18 cellular contexts compared by ENCODE assay signal in the genomic region with DNA sequence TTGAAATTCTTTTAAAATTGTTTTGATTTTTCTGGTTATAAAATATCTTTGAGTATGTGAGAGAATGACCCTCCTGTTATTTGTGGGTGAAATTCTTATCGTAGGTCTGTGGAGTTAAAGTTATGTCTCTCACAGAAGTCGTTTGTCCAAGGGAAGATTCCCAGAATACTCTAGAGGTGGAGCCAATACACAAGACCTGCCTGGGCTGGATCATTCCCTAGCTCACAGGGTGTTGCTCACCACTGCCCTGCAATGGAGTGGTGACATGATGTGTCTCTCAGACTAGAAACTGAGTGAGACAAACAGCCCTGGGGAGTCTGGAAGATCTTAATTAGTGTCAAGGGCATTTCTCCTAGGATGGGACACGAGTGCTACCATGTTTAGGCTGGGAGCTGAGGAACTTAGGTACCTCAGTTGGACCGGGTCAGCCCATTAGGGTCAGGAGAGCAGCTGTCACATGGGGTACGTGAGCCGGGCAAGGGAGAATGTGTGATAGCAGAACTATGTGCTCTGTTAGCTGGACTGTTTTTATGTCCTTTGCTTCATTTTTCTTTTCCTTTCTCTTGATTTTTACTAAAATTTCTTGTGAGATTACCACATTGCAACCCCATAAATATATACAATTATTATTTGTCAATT. TPM values are rescaled to one million over a fixed set of nuclear protein-coding genes. Genes with fewer than 3 reads are reported as not detected.
DNase-seq lines count a peak whose midpoint lies in the region; ATAC-seq and TF ChIP-seq lines count a peak whose summit lies in the region.
"Had no signal": no experiment of that assay in that cellular context is flagged by ENCODE, and none has a peak within 500 bp of the region (broad histone marks: within the 10 kb centered on the region; RNA-seq: fewer than 3 reads in every experiment).

No MANE protein-coding gene starts in this region.

- no peaks in the 10 kb centered on the region for H3K4me1 Mint-ChIP-seq in MCF 10A (ENCODE audit: insufficient read depth, unreplicated experiment)
- H3K4me1 Mint-ChIP-seq in T-cell, result no peaks in the 10 kb centered on the region
- H3K4me1 Mint-ChIP-seq: immature natural killer cell had no signal

- in situ Hi-C loops in mammary epithelial cell (cut with MboI; ENCODE audit: low sequenced_read_pairs in 2 of 2), result loop anchor here in 1 of 2 donors (25.0 kb wide), 1 partner anchor 388 kb away; no protein-coding TSS in a partner anchor

- no peaks in the 10 kb centered on the region for H3K27me3 ChIP-seq in mammary epithelial cell (ENCODE audit: insufficient read depth, low read length)
- H3K27me3 ChIP-seq in right cardiac atrium (ENCODE audit: control insufficient read depth, insufficient read depth), result no peaks in the 10 kb centered on the region
- H3K27me3 ChIP-seq: thyroid gland had no signal

- H3K4me3 ChIP-seq in mammary epithelial cell (replicated peaks in 1 of 3; ENCODE audit: insufficient read depth in 1 of 3, low read depth in 2 of 3, low read length in 3 of 3) (no peak overlapping the region), right cardiac atrium (ENCODE audit: low read length) (no peak overlapping the region)
- H3K4me3 ChIP-seq: SK-N-MC, thyroid gland had no signal

- H3K36me3 Mint-ChIP-seq in MCF 10A (ENCODE audit: insufficient read depth, unreplicated experiment), result peaks cover 40% of the 10 kb centered on the region
- H3K36me3 Mint-ChIP-seq in T-cell, result peaks cover 58% of the 10 kb centered on the region

- no peaks in the 10 kb centered on the region for H3K9me3 ChIP-seq in mammary epithelial cell (replicated peaks; ENCODE audit: insufficient read depth, low read length)
- H3K9me3 ChIP-seq in right cardiac atrium (ENCODE audit: control insufficient read depth, low read length), result no peaks in the 10 kb centered on the region
- H3K9me3 ChIP-seq: thyroid gland had no signal

- peak in 1 of 2 donors; percentile 34 for ATAC-seq in right cardiac atrium
- ATAC-seq in HG02884 (IDR thresholded peaks at IDR 0.05; ENCODE audit: unreplicated experiment), result no peak
- no peak for ATAC-seq in HG03280 (IDR thresholded peaks at IDR 0.05; ENCODE audit: unreplicated experiment)
- no peak for ATAC-seq in T-cell (replicated peaks in 1 of 4)

- dilution Hi-C loops in mammary epithelial cell (cut with HindIII; ENCODE audit: low sequenced_read_pairs), result no loop called here

- H3K36me3 ChIP-seq in mammary epithelial cell (ENCODE audit: insufficient read depth, low read length), result peaks cover 22% of the 10 kb centered on the region

- H3K27ac ChIP-seq in mammary epithelial cell (ENCODE audit: insufficient read depth, low read depth, low read length), result no peak overlapping the region
- peak overlapping the region; percentile 81 for H3K27ac ChIP-seq in right cardiac atrium (ENCODE audit: low read length)
- H3K27ac ChIP-seq: KMS-11, SK-N-MC, thyroid gland had no signal

- intact Hi-C loops in mammary epithelial cell (cut with micrococcal nuclease), result no loop called here
- intact Hi-C loops in MCF 10A (cut with micrococcal nuclease), result no loop called here
- intact Hi-C loops in right cardiac atrium (cut with DNase I), result no loop called here

- POLR2A ChIA-PET in MCF 10A (lab: Yijun Ruan, JAX) (interaction anchor here (1.0 kb wide), 1 partner anchor 17 kb away, joined by 3 read pairs; no protein-coding TSS in a partner anchor), T-cell (lab: Charles Lee) (no interaction called here)

- no peaks in the 10 kb centered on the region for H3K79me2 ChIP-seq in mammary epithelial cell (ENCODE audit: insufficient read depth, low read length)

- no peak overlapping the region for H3K9ac ChIP-seq in mammary epithelial cell (ENCODE audit: insufficient read depth, low read length)
- H3K9ac ChIP-seq: KMS-11 had no signal

- no peaks in the 10 kb centered on the region for H4K20me1 ChIP-seq in mammary epithelial cell (ENCODE audit: insufficient read depth, low read length)

- TF ChIP-seq CTCF in mammary epithelial cell (conservative IDR thresholded peaks at IDR 0.05 in 1 of 2, IDR thresholded peaks at IDR 0.05 in 1 of 2; ENCODE audit: extremely low read depth in 1 of 2, insufficient read depth in 1 of 2, low read depth in 1 of 2, low read length in 2 of 2), result peak in 1 of 2 donors; percentile 27
- no peak for TF ChIP-seq CTCF in MCF 10A (IDR thresholded peaks at IDR 0.05; ENCODE audit: unreplicated experiment)

- CTCF ChIA-PET in mammary epithelial cell (lab: Charles Lee; ENCODE audit: low non-redundant PET) (interaction anchor here (0.7 kb wide), 1 partner anchor 18 kb away, joined by 3 read pairs; no protein-coding TSS in a partner anchor), MCF 10A (lab: Yijun Ruan, JAX) (interaction anchor here (0.6 to 0.8 kb wide), 3 partner anchors 25 to 64 kb away, joined by 3 to 6 read pairs (median 3); no protein-coding TSS in a partner anchor), T-cell (lab: Charles Lee) (interaction anchor here in 1 of 2 donors (0.5 kb wide), 1 partner anchor 122 kb away, joined by 3 read pairs; no protein-coding TSS in a partner anchor)

- no peaks in the 10 kb centered on the region for H3K9me3 Mint-ChIP-seq in MCF 10A (ENCODE audit: unreplicated experiment)
- no peaks in the 10 kb centered on the region for H3K9me3 Mint-ChIP-seq in T-cell
- H3K9me3 Mint-ChIP-seq: activated naive CD8-positive, alpha-beta T cell treated with anti-CD3 and anti-CD28 coated beads, Interleukin-2, amount 10 ng/mL, durations not matched to agents 7 days and 5 days; immature natural killer cell had no signal

- H3K4me1 ChIP-seq in mammary epithelial cell (ENCODE audit: insufficient read depth, low read length) (no peaks in the 10 kb centered on the region), right cardiac atrium (ENCODE audit: control insufficient read depth, insufficient read depth, low read length) (peaks cover 3% of the 10 kb centered on the region)
- H3K4me1 ChIP-seq: thyroid gland had no signal

- H3K4me3 Mint-ChIP-seq in MCF 10A (ENCODE audit: unreplicated experiment), result no peak overlapping the region
- no peak overlapping the region for H3K4me3 Mint-ChIP-seq in T-cell
- H3K4me3 Mint-ChIP-seq: activated naive CD8-positive, alpha-beta T cell treated with anti-CD3 and anti-CD28 coated beads, Interleukin-2, amount 10 ng/mL, durations not matched to agents 7 days and 5 days; immature natural killer cell had no signal

- H3K27me3 Mint-ChIP-seq in MCF 10A (ENCODE audit: insufficient read depth, unreplicated experiment) (no peaks in the 10 kb centered on the region), T-cell (no peaks in the 10 kb centered on the region)
- H3K27me3 Mint-ChIP-seq: activated naive CD8-positive, alpha-beta T cell treated with anti-CD3 and anti-CD28 coated beads, Interleukin-2, amount 10 ng/mL, durations not matched to agents 7 days and 5 days had no signal

- no peak overlapping the region for H3K4me2 ChIP-seq in mammary epithelial cell (ENCODE audit: insufficient read depth, low read depth, low read length)
- H3K4me2 ChIP-seq: KMS-11 had no signal

- no peak overlapping the region for H2AFZ ChIP-seq in mammary epithelial cell (ENCODE audit: low read depth, low read length)

- BruUV-seq in mammary epithelial cell (replicated peaks; lab: Mats Ljungman, UMichigan) (no TSS peak), MCF 10A (replicated peaks; lab: Mats Ljungman, UMichigan) (no TSS peak)

- WGBS in mammary epithelial cell (ENCODE audit: low coverage, missing lambda C conversion rate), result 92% methylated on average over 6 of the region's 6 CpGs
- 59% methylated on average over 6 of the region's 6 CpGs for WGBS in right cardiac atrium

- H3K27ac Mint-ChIP-seq in MCF 10A (ENCODE audit: low read depth, unreplicated experiment), result no peak overlapping the region
- H3K27ac Mint-ChIP-seq in T-cell, result no peak overlapping the region
- H3K27ac Mint-ChIP-seq: activated naive CD8-positive, alpha-beta T cell treated with anti-CD3 and anti-CD28 coated beads, Interleukin-2, amount 10 ng/mL, durations not matched to agents 7 days and 5 days had no signal

- peak; percentile 45 for DNase-seq in mammary epithelial cell
- DNase-seq in MCF 10A (ENCODE audit: unreplicated experiment), result no peak
- DNase-seq in astrocyte of the hippocampus (ENCODE audit: low read depth, low spot score), result peak; percentile 53
- no peak for DNase-seq in right cardiac atrium
- no peak for DNase-seq in NCI-H187 treated with DMSO at 0.1 percent for 48 hours (lab: John Stamatoyannopoulos, UW)
- no peak for DNase-seq in T-cell
- DNase-seq: activated naive CD8-positive, alpha-beta T cell treated with anti-CD3 and anti-CD28 coated beads, Interleukin-2, amount 10 ng/mL, durations not matched to agents 7 days and 5 days; activated T-cell treated with anti-CD3 and anti-CD28 coated beads, Interleukin-2, amount 50 U/mL, for 48 hours; cerebellar nuclear complex; COR-L47; immature natural killer cell; NCI-H1105 treated with DMSO at 0.1 percent for 48 hours; occipital lobe had no signal

RNA-seq across cellular contexts. Expression of a gene that starts 53.6 kb away (rescaled TPM):
- total RNA-seq in mammary epithelial cell (1 to 10 TPM; 2.4 to 2.5 TPM), MCF 10A (2022) (25.7 and 29.4 TPM in 2 replicates), right cardiac atrium (1 to 10 TPM; 3.9 to 9.2 (median 4.6) TPM), T-cell (under 1 TPM; 0.33 to 0.73 (median 0.53) TPM)
- polyA plus RNA-seq in mammary epithelial cell (1.2 TPM), right cardiac atrium (1.6 TPM)
- polyA minus RNA-seq in mammary epithelial cell, result 7.8 TPM

Comparison
In these comparisons a context has a peak if more than half of its experiments do, and no peak if none do; other contexts are left out.
1. DNase-seq: peak in mammary epithelial cell (single experiment) and astrocyte of the hippocampus (single experiment); none in MCF 10A (single experiment), right cardiac atrium (0 of 3), NCI-H187 treated with DMSO at 0.1 percent for 48 hours (single experiment) and T-cell (0 of 34).